24 cellular contexts compared by ENCODE assay signal in the genomic region with DNA sequence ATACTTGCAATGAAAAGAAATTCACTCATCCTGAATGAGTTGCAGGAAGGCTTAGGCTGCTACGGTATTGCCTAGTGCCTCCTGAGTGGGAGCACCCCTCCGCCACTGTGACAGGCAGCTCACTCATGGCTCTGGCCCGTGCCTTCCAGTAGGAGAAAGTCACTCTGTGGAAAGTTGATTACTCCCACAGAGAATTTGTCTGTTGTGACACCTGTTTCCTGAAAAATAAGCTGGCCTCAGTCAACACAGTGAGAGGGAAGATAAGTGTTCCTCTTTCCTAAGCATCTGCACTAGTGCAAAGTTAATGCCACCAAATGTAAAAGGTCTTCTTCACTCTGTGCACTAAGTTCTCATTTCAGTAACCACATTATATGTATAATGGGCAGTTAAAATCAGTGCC.
DNase-seq lines count a peak whose midpoint lies in the region; ATAC-seq and TF ChIP-seq lines count a peak whose summit lies in the region.
"Had no signal": no experiment of that assay in that cellular context is flagged by ENCODE, and none has a peak within 500 bp of the region (broad histone marks: within the 10 kb centered on the region; RNA-seq: fewer than 3 reads in every experiment).

No MANE protein-coding gene starts in this region.

- ATAC-seq in heart right ventricle: peak in 5 of 8 donors; percentile 26 to 64 (median 57)
- ATAC-seq in stimulated activated naive B cell treated with anti-CD40 and anti-IgM and Interleukin-4, amounts not matched to agents 10 μg/mL and 1 μg/mL and 100 μg/mL, for 72 hours (replicated peaks): peak; percentile 41 to 60
- no peak for ATAC-seq in stimulated activated naive CD8-positive, alpha-beta T cell treated with anti-CD3 and anti-CD28 coated beads, Interleukin-15, Interleukin-2, amounts not matched to agents 100 U/mL and 50 U/mL, for 24 hours
- ATAC-seq: right lobe of liver had no signal

- H3K27me3 Mint-ChIP-seq in stimulated activated naive B cell treated with anti-CD40 and anti-IgM and Interleukin-4, amounts not matched to agents 10 μg/mL and 1 μg/mL and 100 μg/mL, for 72 hours: no peaks in the 10 kb centered on the region
- H3K27me3 Mint-ChIP-seq: IgD-negative memory B cell had no signal

- intact Hi-C loops in heart right ventricle (cut with DNase I): no loop called here
- intact Hi-C loops in left ventricle myocardium inferior (cut with micrococcal nuclease): no loop called here

- H3K36me3 ChIP-seq in heart right ventricle (no peaks in the 10 kb centered on the region), left ventricle myocardium inferior (no peaks in the 10 kb centered on the region), suprapubic skin (no peaks in the 10 kb centered on the region)
- H3K36me3 ChIP-seq: brain microvascular endothelial cell, esophagus muscularis mucosa, MG63, right lobe of liver had no signal

- H3K4me3 Mint-ChIP-seq in stimulated activated naive B cell treated with anti-CD40 and anti-IgM and Interleukin-4, amounts not matched to agents 10 μg/mL and 1 μg/mL and 100 μg/mL, for 72 hours: no peak overlapping the region
- H3K4me3 Mint-ChIP-seq: IgD-negative memory B cell had no signal

- H3K4me1 ChIP-seq in heart right ventricle (no peaks in the 10 kb centered on the region), left ventricle myocardium inferior (no peaks in the 10 kb centered on the region), suprapubic skin (no peaks in the 10 kb centered on the region)
- H3K4me1 ChIP-seq: esophagus muscularis mucosa, right lobe of liver had no signal

- no peak overlapping the region for H3K4me3 ChIP-seq in heart right ventricle
- H3K4me3 ChIP-seq in left ventricle myocardium inferior: no peak overlapping the region
- no peak overlapping the region for H3K4me3 ChIP-seq in suprapubic skin
- H3K4me3 ChIP-seq: esophagus muscularis mucosa, MG63, right lobe of liver had no signal

- peaks cover 5 to 21% of the 10 kb centered on the region in 2 donors for H3K9me3 Mint-ChIP-seq in stimulated activated naive B cell treated with anti-CD40 and anti-IgM and Interleukin-4, amounts not matched to agents 10 μg/mL and 1 μg/mL and 100 μg/mL, for 72 hours

- H3K27me3 ChIP-seq in heart right ventricle: no peaks in the 10 kb centered on the region
- H3K27me3 ChIP-seq in left ventricle myocardium inferior (ENCODE audit: low read depth): no peaks in the 10 kb centered on the region
- H3K27me3 ChIP-seq in suprapubic skin: no peaks in the 10 kb centered on the region
- H3K27me3 ChIP-seq: brain microvascular endothelial cell, esophagus muscularis mucosa, MG63, right lobe of liver had no signal

- WGBS in heart right ventricle, 2 donors: 53 to 67% methylated on average over 3 of the region's 3 CpGs
- WGBS in suprapubic skin: 46% methylated on average over 3 of the region's 3 CpGs

- DNase-seq in heart right ventricle (no peak), left ventricle myocardium inferior (no peak), NOMO-1 treated with dmso at 0.1 percent for 144 hours (lab: John Stamatoyannopoulos, UW; ENCODE audit: unreplicated experiment) (peak; percentile 26), left kidney (ENCODE audit: low read depth, low spot score) (peak; percentile 32), suprapubic skin (ENCODE audit: low spot score in 2 of 2) (no peak), germinal center (ENCODE audit: low spot score) (no peak)
- DNase-seq in stimulated activated naive B cell treated with anti-CD40 and anti-IgM and Interleukin-4, amounts not matched to agents 10 μg/mL and 1 μg/mL and 100 μg/mL, for 72 hours: no peak
- no peak for DNase-seq in stimulated activated naive CD8-positive, alpha-beta T cell treated with anti-CD3 and anti-CD28 coated beads, Interleukin-15, Interleukin-2, amounts not matched to agents 100 U/mL and 50 U/mL, for 24 hours
- DNase-seq: activated effector memory CD4-positive, alpha-beta T cell treated with anti-CD3 and anti-CD28 coated beads, Interleukin-2, amount 50 U/mL, for 16 hours; brain microvascular endothelial cell; effector memory CD4-positive, alpha-beta T cell; EL; H7; islet precursor cell; mammary epithelial cell; MG63; NCI-H1694 treated with DMSO at 0.1 percent for 48 hours; right lobe of liver; SHP77; stimulated activated CD4-positive, alpha-beta T cell treated with anti-CD3 and anti-CD28 coated beads, Interleukin-15, amount 100 ng/mL, for 24 hours; stimulated activated CD8-positive, alpha-beta memory T cell treated with anti-CD3 and anti-CD28 coated beads, Interleukin-4, amount 100 ng/mL, for 48 hours had no signal

- H3K9me3 ChIP-seq in heart right ventricle: peaks cover 0 to 29% (median 9%) of the 10 kb centered on the region in 11 donors
- peaks cover 33% of the 10 kb centered on the region for H3K9me3 ChIP-seq in left ventricle myocardium inferior (replicated peaks)
- no peaks in the 10 kb centered on the region for H3K9me3 ChIP-seq in suprapubic skin
- H3K9me3 ChIP-seq: right lobe of liver had no signal

- H3K27ac Mint-ChIP-seq in stimulated activated naive B cell treated with anti-CD40 and anti-IgM and Interleukin-4, amounts not matched to agents 10 μg/mL and 1 μg/mL and 100 μg/mL, for 72 hours: no peak overlapping the region

- no peak for TF ChIP-seq EP300 in suprapubic skin (IDR thresholded peaks at IDR 0.05)

- no peak overlapping the region for H3K27ac ChIP-seq in heart right ventricle
- no peak overlapping the region for H3K27ac ChIP-seq in left ventricle myocardium inferior (replicated peaks)
- no peak overlapping the region for H3K27ac ChIP-seq in suprapubic skin
- H3K27ac ChIP-seq: brain microvascular endothelial cell, esophagus muscularis mucosa, right lobe of liver, VCaP had no signal

- H3K36me3 Mint-ChIP-seq in stimulated activated naive B cell treated with anti-CD40 and anti-IgM and Interleukin-4, amounts not matched to agents 10 μg/mL and 1 μg/mL and 100 μg/mL, for 72 hours: peaks cover 10 to 25% of the 10 kb centered on the region in 2 donors

- TF ChIP-seq POLR2A in suprapubic skin (IDR thresholded peaks at IDR 0.05): no peak

- no peak for TF ChIP-seq CTCF in heart right ventricle (IDR thresholded peaks at IDR 0.05)
- no peak for TF ChIP-seq CTCF in left ventricle myocardium inferior (IDR thresholded peaks at IDR 0.05; ENCODE audit: borderline replicate concordance)
- TF ChIP-seq CTCF in suprapubic skin (IDR thresholded peaks at IDR 0.05): no peak

- H3K4me1 Mint-ChIP-seq in stimulated activated naive B cell treated with anti-CD40 and anti-IgM and Interleukin-4, amounts not matched to agents 10 μg/mL and 1 μg/mL and 100 μg/mL, for 72 hours: peaks cover 9 to 14% of the 10 kb centered on the region in 2 donors

Comparison
In these comparisons a context has a peak if more than half of its experiments do, and no peak if none do; other contexts are left out.
1. DNase-seq: peak in NOMO-1 treated with dmso at 0.1 percent for 144 hours (single experiment) and left kidney (single experiment); none in heart right ventricle (0 of 2), left ventricle myocardium inferior (single experiment), stimulated activated naive B cell treated with anti-CD40 and anti-IgM and Interleukin-4, amounts not matched to agents 10 μg/mL and 1 μg/mL and 100 μg/mL, for 72 hours (single experiment), suprapubic skin (0 of 2), germinal center (single experiment) and stimulated activated naive CD8-positive, alpha-beta T cell treated with anti-CD3 and anti-CD28 coated beads, Interleukin-15, Interleukin-2, amounts not matched to agents 100 U/mL and 50 U/mL, for 24 hours (single experiment).